In genomic region chr17:73311428-73311780, GRCh38 we compare ENCODE assay signal across 1 cellular context.
A peak's percentile ranks its signal among the peaks of the same experiment; 100 is the strongest.
TF ChIP-seq lines count a peak whose summit lies in the region.

No MANE protein-coding gene starts in this region.

TF ChIP-seq in HepG2, 621 proteins besides CTCF, POLR2A, EP300 and RAD21 (continued from another document):
- TF ChIP-seq FOXJ3 (CRISPR knock-in tag; IDR thresholded peaks at IDR 0.05; ENCODE audit: borderline replicate concordance) (0 out of 2 replicates have a peak, but pooled peaks have one; percentile 9), PBX2 (CRISPR knock-in tag; IDR thresholded peaks at IDR 0.05) (no peak), PCBP1 (IDR thresholded peaks at IDR 0.05; ENCODE audit: borderline replicate concordance, low read depth, low read length) (0 out of 2 replicates have a peak, but pooled peaks have one; percentile 3), PHF8 (CRISPR knock-in tag; IDR thresholded peaks at IDR 0.05) (no peak), ZBTB34 (CRISPR knock-in tag; IDR thresholded peaks at IDR 0.05) (peak; percentile 19; the same call in 1 of the 2 replicates), ELK4 (CRISPR knock-in tag; IDR thresholded peaks at IDR 0.05; ENCODE audit: borderline replicate concordance) (0 out of 2 replicates have a peak, but pooled peaks have one; percentile 71), NFE2L1 (CRISPR knock-in tag; IDR thresholded peaks at IDR 0.05; ENCODE audit: borderline replicate concordance) (0 out of 2 replicates have a peak, but pooled peaks have one; percentile 51), ZNF160 (CRISPR knock-in tag; IDR thresholded peaks at IDR 0.05) (no peak), ZNF747 (CRISPR knock-in tag; IDR thresholded peaks at IDR 0.05; ENCODE audit: borderline replicate concordance) (no peak), ZNF512B (CRISPR knock-in tag; IDR thresholded peaks at IDR 0.05; ENCODE audit: borderline replicate concordance) (0 out of 2 replicates have a peak, but pooled peaks have one; percentile 19), DPF2 (CRISPR knock-in tag; IDR thresholded peaks at IDR 0.05; ENCODE audit: borderline replicate concordance, low read depth) (no peak), ZNF629 (CRISPR knock-in tag; conservative IDR thresholded peaks at IDR 0.05) (no peak), CC2D1A (CRISPR knock-in tag; IDR thresholded peaks at IDR 0.05) (no peak), ZNF260 (CRISPR knock-in tag; IDR thresholded peaks at IDR 0.05; ENCODE audit: borderline replicate concordance, low read depth) (0 out of 2 replicates have a peak, but pooled peaks have one; percentile 34), KLF15 (CRISPR knock-in tag; IDR thresholded peaks at IDR 0.05; ENCODE audit: borderline replicate concordance) (0 out of 2 replicates have a peak, but pooled peaks have one; percentile 14), SMARCC2 (IDR thresholded peaks at IDR 0.05) (no peak), ZNF781 (CRISPR knock-in tag; IDR thresholded peaks at IDR 0.05; ENCODE audit: borderline replicate concordance, not compliant biosample characterization) (no peak), PRDM15 (CRISPR knock-in tag; IDR thresholded peaks at IDR 0.05) (no peak), ZNF569 (CRISPR knock-in tag; IDR thresholded peaks at IDR 0.05; ENCODE audit: borderline replicate concordance) (peak; percentile 4; the same call in 1 of the 2 replicates), SAFB2 (CRISPR knock-in tag; IDR thresholded peaks at IDR 0.05; ENCODE audit: borderline replicate concordance, low read depth) (no peak), LBX2 (CRISPR knock-in tag; IDR thresholded peaks at IDR 0.05; ENCODE audit: borderline replicate concordance) (0 out of 2 replicates have a peak, but pooled peaks have one; percentile 55), ZNF280D (CRISPR knock-in tag; IDR thresholded peaks at IDR 0.05) (0 out of 2 replicates have a peak, but pooled peaks have one; percentile 2), PAX8 (CRISPR knock-in tag; IDR thresholded peaks at IDR 0.05; ENCODE audit: borderline replicate concordance) (0 out of 2 replicates have a peak, but pooled peaks have one; percentile 15), SIN3A (IDR thresholded peaks at IDR 0.05; ENCODE audit: borderline replicate concordance, low read depth, low read length) (no peak; the same call in 1 of the 2 replicates), ZNF841 (CRISPR knock-in tag; IDR thresholded peaks at IDR 0.05; ENCODE audit: borderline replicate concordance) (peak; percentile 9; the same call in 1 of the 2 replicates), XRCC5 (optimal IDR thresholded peaks at IDR 0.05; ENCODE audit: low read length) (no peak), SMC3 (IDR thresholded peaks at IDR 0.05; ENCODE audit: low read length) (no peak), ATF5 (CRISPR knock-in tag; IDR thresholded peaks at IDR 0.05; ENCODE audit: low read depth) (0 out of 2 replicates have a peak, but pooled peaks have one; percentile 5), HIVEP1 (CRISPR knock-in tag; IDR thresholded peaks at IDR 0.05) (no peak), ZNF709 (CRISPR knock-in tag; IDR thresholded peaks at IDR 0.05) (no peak), FOXM1 (CRISPR knock-in tag; IDR thresholded peaks at IDR 0.05) (no peak), POLR2G (IDR thresholded peaks at IDR 0.05; ENCODE audit: low read depth, low read length) (no peak), MXD4 (CRISPR knock-in tag; IDR thresholded peaks at IDR 0.05) (no peak), ZNF883 (CRISPR knock-in tag; IDR thresholded peaks at IDR 0.05; ENCODE audit: not compliant biosample characterization) (no peak), CEBPB (IDR thresholded peaks at IDR 0.05; ENCODE audit: borderline replicate concordance, low read depth, low read length) (no peak), ATF1 (CRISPR knock-in tag; IDR thresholded peaks at IDR 0.05) (no peak), TFDP1 (CRISPR knock-in tag; IDR thresholded peaks at IDR 0.05; ENCODE audit: borderline replicate concordance) (no peak), ZBTB7A (CRISPR knock-in tag; IDR thresholded peaks at IDR 0.05) (no peak), ZBTB39 (CRISPR knock-in tag; IDR thresholded peaks at IDR 0.05) (no peak; the same call in 1 of the 2 replicates), KLF6 (CRISPR knock-in tag; IDR thresholded peaks at IDR 0.05) (no peak)
TF ChIP-seq in HepG2: peak in this region for 28.
